ENCODE assay signal across 9 cellular contexts in genomic region chr7:108135446-108136190, GRCh38. TPM values are rescaled to one million over a fixed set of nuclear protein-coding genes. Genes with fewer than 3 reads are reported as not detected.
A peak's percentile ranks its signal among the peaks of the same experiment; 100 is the strongest.
DNase-seq lines count a peak whose midpoint lies in the region; ATAC-seq, FAIRE-seq and TF ChIP-seq lines count a peak whose summit lies in the region.
"Had no signal": no experiment of that assay in that cellular context is flagged by ENCODE, and none has a peak within 500 bp of the region (broad histone marks: within the 10 kb centered on the region; RNA-seq: fewer than 3 reads in every experiment).

No MANE protein-coding gene starts in this region.

- intact Hi-C loops in lower lobe of right lung (cut with DNase I): no loop called here

- peaks cover 14% of the 10 kb centered on the region; the same call in 1 of the 2 replicates for H3F3A ChIP-seq in MM.1S (ENCODE audit: insufficient read depth, low read length)

- H3K9me3 ChIP-seq in MM.1S (replicated peaks; ENCODE audit: insufficient read depth, low read length) (no peaks in the 10 kb centered on the region), lower lobe of right lung (no peaks in the 10 kb centered on the region)

- FAIRE-seq in RCC 7860 (lab: Jason Lieb, UNC): no peak
- FAIRE-seq: astrocyte had no signal

- DNase-seq in MM.1S (peak; percentile 84), lower lobe of right lung (peak; percentile 57), HEK293T (ENCODE audit: extremely low spot score) (no peak), anterior cingulate cortex (lab: John Stamatoyannopoulos, UW) (no peak), NCI-H128 (lab: John Stamatoyannopoulos, UW; ENCODE audit: unreplicated experiment) (no peak), RCC 7860 (ENCODE audit: low spot score) (no peak)

- H3K4me3 ChIP-seq in MM.1S (ENCODE audit: low read length): no peak overlapping the region
- no peak overlapping the region for H3K4me3 ChIP-seq in lower lobe of right lung

- H2AFZ ChIP-seq in MM.1S (ENCODE audit: low read length): no peak overlapping the region

- TF ChIP-seq CTCF in MM.1S (IDR thresholded peaks at IDR 0.05; ENCODE audit: low read length): no peak
- TF ChIP-seq CTCF in lower lobe of right lung (IDR thresholded peaks at IDR 0.05): no peak

- H3K27me3 ChIP-seq in MM.1S (replicated peaks; ENCODE audit: insufficient read depth, low read length) (peaks cover 86% of the 10 kb centered on the region), lower lobe of right lung (ENCODE audit: low read depth) (no peaks in the 10 kb centered on the region)

- H3K4me1 ChIP-seq in MM.1S (ENCODE audit: low read length) (peaks cover 15% of the 10 kb centered on the region), lower lobe of right lung (no peaks in the 10 kb centered on the region)

- H3K9me2 ChIP-seq in MM.1S (replicated peaks; ENCODE audit: insufficient read depth, low read length): no peaks in the 10 kb centered on the region

- H4K20me1 ChIP-seq in MM.1S (ENCODE audit: insufficient read depth, low read length): peaks cover 14% of the 10 kb centered on the region; the same call in 1 of the 2 replicates

- POLR2A ChIA-PET in HEK293T (lab: Yijun Ruan, JAX): no interaction called here

- H3K4me2 ChIP-seq in MM.1S (ENCODE audit: low read depth, low read length): peak overlapping the region; percentile 27; the same call in 1 of the 2 replicates

- H3K36me3 ChIP-seq in MM.1S (replicated peaks; ENCODE audit: insufficient read depth, low read length) (no peaks in the 10 kb centered on the region), lower lobe of right lung (no peaks in the 10 kb centered on the region)

- no peaks in the 10 kb centered on the region for H3K79me2 ChIP-seq in MM.1S (ENCODE audit: low read length)

- ATAC-seq in GM18858 (IDR thresholded peaks at IDR 0.05; ENCODE audit: unreplicated experiment): peak; percentile 96
- ATAC-seq in GM21737 (IDR thresholded peaks at IDR 0.05; ENCODE audit: unreplicated experiment): peak; percentile 95
- ATAC-seq in lower lobe of right lung: peak; percentile 68 to 71

- H3K27ac ChIP-seq in MM.1S (ENCODE audit: low read length) (no peak overlapping the region), lower lobe of right lung (no peak overlapping the region)

- CTCF ChIA-PET in HEK293T (lab: Yijun Ruan, JAX): interaction anchor here (1.2 kb wide), 1 partner anchor 10 kb away, joined by 4 read pairs; no protein-coding TSS in a partner anchor

- no peak overlapping the region for H3K9ac ChIP-seq in MM.1S (ENCODE audit: low read length)

TF ChIP-seq in HEK293T, 16 proteins besides CTCF, POLR2A, EP300 and RAD21:
- no peak for TF ChIP-seq FOXK2 (IDR thresholded peaks at IDR 0.05)

RNA-seq across cellular contexts. Expression of gene LAMB4, which starts 5.5 kb away (rescaled TPM):
- not detected for total RNA-seq in lower lobe of right lung

Comparison
In these comparisons a context has a peak if more than half of its experiments do, and no peak if none do; other contexts are left out.
1. DNase-seq: peak in MM.1S (single experiment) and lower lobe of right lung (single experiment); none in HEK293T (single experiment), anterior cingulate cortex (0 of 58), NCI-H128 (single experiment) and RCC 7860 (single experiment).
2. Peak in every context shown above with its lines, with median percentiles within 50 percentile points of each other: ATAC-seq.